9 cellular contexts compared by ENCODE assay signal in the genomic region with DNA sequence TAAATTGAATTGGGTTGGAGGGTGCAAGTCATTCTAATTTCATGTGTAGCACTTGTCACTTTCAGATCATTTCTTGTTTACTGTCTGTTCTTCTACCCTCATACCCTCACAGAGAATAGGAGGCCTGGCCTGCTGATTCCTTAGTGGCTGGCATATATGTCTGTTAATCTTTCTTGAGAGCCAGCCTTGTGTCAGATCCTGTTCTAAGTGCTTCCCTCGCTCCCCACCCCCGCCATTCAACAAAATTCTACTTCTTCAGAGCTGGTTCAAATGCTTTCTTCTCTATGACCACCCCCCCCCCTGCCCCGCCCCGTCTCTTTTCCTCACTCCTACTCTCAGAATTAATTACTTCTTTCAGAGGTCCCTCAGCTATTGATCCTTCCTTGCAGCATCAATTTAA. TPM values are rescaled to one million over a fixed set of nuclear protein-coding genes. Genes with fewer than 3 reads are reported as not detected.
DNase-seq lines count a peak whose midpoint lies in the region; ATAC-seq and TF ChIP-seq lines count a peak whose summit lies in the region.
"Had no signal": no experiment of that assay in that cellular context is flagged by ENCODE, and none has a peak within 500 bp of the region (broad histone marks: within the 10 kb centered on the region; RNA-seq: fewer than 3 reads in every experiment).

No MANE protein-coding gene starts in this region.

- H2AFZ ChIP-seq in SK-N-SH (ENCODE audit: low read depth) (0 out of 2 replicates have a peak overlapping the region, but pooled peaks have one; percentile 83), PC-9 (peak overlapping the region; percentile 66)

- no peak for TF ChIP-seq EP300 in SK-N-SH (IDR thresholded peaks at IDR 0.05; ENCODE audit: borderline replicate concordance in 1 of 2, low read depth in 1 of 2, low read length in 1 of 2)

- H3K4me3 ChIP-seq in SK-N-SH (ENCODE audit: low read depth in 2 of 2, low read length in 1 of 2) (peak overlapping the region; percentile 96 to 97), PC-9 (peak overlapping the region; percentile 93), epithelial cell of proximal tubule (ENCODE audit: low read depth, low read length) (peak overlapping the region; percentile 79)

- TF ChIP-seq CTCF in SK-N-SH (IDR thresholded peaks at IDR 0.05) (no peak), PC-9 (conservative IDR thresholded peaks at IDR 0.05) (no peak), epithelial cell of proximal tubule (conservative IDR thresholded peaks at IDR 0.05; ENCODE audit: low read depth, low read length) (no peak)

- ATAC-seq in SK-N-SH treated with all-trans-retinoic acid at 6 μM for 48 hours: no peak

- H3K27ac ChIP-seq in SK-N-SH (ENCODE audit: low read depth in 2 of 2, low read length in 1 of 2) (peak overlapping the region in 1 of 2 experiments; percentile 93; a peak in 3 of 4 replicates), PC-9 (peak overlapping the region; percentile 96)

- POLR2A ChIA-PET in SK-N-SH (lab: Yijun Ruan, JAX): no interaction called here
- POLR2A ChIA-PET in PC-9 (lab: Charles Lee; ENCODE audit: unreplicated experiment): interaction anchor here (0.6 to 0.9 kb wide), 2 partner anchors 12 to 147 kb away, joined by 14 to 16 read pairs; no protein-coding TSS in a partner anchor

- H3K36me3 ChIP-seq in SK-N-SH (replicated peaks in 1 of 2; ENCODE audit: control insufficient read depth in 1 of 2, insufficient read depth in 2 of 2, low read length in 1 of 2): no peaks in the 10 kb centered on the region
- H3K36me3 ChIP-seq in PC-9 (ENCODE audit: low read depth): no peaks in the 10 kb centered on the region

- BruUV-seq in PC-9 (replicated peaks; lab: Mats Ljungman, UMichigan): no TSS peak

- H3K27me3 ChIP-seq in SK-N-SH (ENCODE audit: insufficient read depth) (no peaks in the 10 kb centered on the region), PC-9 (ENCODE audit: insufficient read depth, low read depth) (no peaks in the 10 kb centered on the region)

- no peak for DNase-seq in SK-N-SH
- DNase-seq in PC-9: no peak
- DNase-seq in epithelial cell of proximal tubule (ENCODE audit: low read depth): no peak
- peak; percentile 40 for DNase-seq in renal cortical epithelial cell (ENCODE audit: low read depth)
- no peak for DNase-seq in NCI-H774 (lab: John Stamatoyannopoulos, UW)
- DNase-seq in NCI-H510A treated with DMSO at 0.1 percent for 48 hours (lab: John Stamatoyannopoulos, UW): no peak
- no peak for DNase-seq in stimulated activated naive CD4-positive, alpha-beta T cell treated with Interleukin-2 at 50 U/mL for 16 hours (lab: John Stamatoyannopoulos, UW)

- H3K9me2 ChIP-seq in SK-N-SH (no peaks in the 10 kb centered on the region), PC-9 (ENCODE audit: insufficient read depth) (no peaks in the 10 kb centered on the region)

- H3K9me3 ChIP-seq in SK-N-SH: no peaks in the 10 kb centered on the region
- no peaks in the 10 kb centered on the region for H3K9me3 ChIP-seq in PC-9 (ENCODE audit: insufficient read depth, low read depth)

- intact Hi-C loops in PC-9 (cut with micrococcal nuclease; ENCODE audit: unreplicated experiment): loop anchor here (2.0 to 10.0 kb wide), 4 partner anchors 275 to 553 kb away; a partner anchor contains a TSS

- WGBS in SK-N-SH (ENCODE audit: low lambda C conversion rate): 91% methylated on average over 4 of the region's 4 CpGs

- H3K4me1 ChIP-seq in SK-N-SH (ENCODE audit: control insufficient read depth in 1 of 2, insufficient read depth in 2 of 2, low read depth in 1 of 2, low read length in 1 of 2): peaks cover 11 to 16% of the 10 kb centered on the region in 2 experiments; a peak in 3 of 4 replicates
- H3K4me1 ChIP-seq in PC-9 (replicated peaks; ENCODE audit: insufficient read depth): peaks cover 42% of the 10 kb centered on the region

- TF ChIP-seq RAD21 in SK-N-SH (IDR thresholded peaks at IDR 0.05; ENCODE audit: low read length): no peak

- H3K4me2 ChIP-seq in SK-N-SH: peak overlapping the region; percentile 90
- H3K4me2 ChIP-seq in PC-9: peak overlapping the region; percentile 100

- peaks cover 11% of the 10 kb centered on the region for H4K20me1 ChIP-seq in SK-N-SH (ENCODE audit: insufficient read depth)
- H4K20me1 ChIP-seq in PC-9 (ENCODE audit: insufficient read depth): peaks cover 17% of the 10 kb centered on the region

- H3F3A ChIP-seq in SK-N-SH (replicated peaks; ENCODE audit: insufficient read depth) (peaks cover 15% of the 10 kb centered on the region), PC-9 (ENCODE audit: insufficient read depth, low read depth) (peaks cover 19% of the 10 kb centered on the region)

- peak overlapping the region; percentile 89 for H3K9ac ChIP-seq in SK-N-SH

- H3K79me2 ChIP-seq in SK-N-SH (ENCODE audit: insufficient read depth) (peaks cover 50% of the 10 kb centered on the region), PC-9 (ENCODE audit: low read depth) (peaks cover 44% of the 10 kb centered on the region)

- CTCF ChIA-PET in SK-N-SH (lab: Yijun Ruan, JAX) (interaction anchor here (2.4 kb wide), 1 partner anchor 172 kb away, joined by 8 read pairs; no protein-coding TSS in a partner anchor), PC-9 (lab: Charles Lee) (interaction anchor here (0.6 to 1.2 kb wide), 2 partner anchors 171 to 413 kb away, joined by 3 read pairs; no protein-coding TSS in a partner anchor)

TF ChIP-seq in SK-N-SH, 30 proteins besides CTCF, POLR2A, EP300 and RAD21 (continues in another document):
- no peak for TF ChIP-seq MEF2A (IDR thresholded peaks at IDR 0.05; ENCODE audit: borderline replicate concordance, low read depth)
- TF ChIP-seq POLR2AphosphoS5 (IDR thresholded peaks at IDR 0.05; ENCODE audit: low read depth, low read length): no peak
- no peak for TF ChIP-seq GABPA (IDR thresholded peaks at IDR 0.05; ENCODE audit: low read depth)
- TF ChIP-seq, protein P1, sequence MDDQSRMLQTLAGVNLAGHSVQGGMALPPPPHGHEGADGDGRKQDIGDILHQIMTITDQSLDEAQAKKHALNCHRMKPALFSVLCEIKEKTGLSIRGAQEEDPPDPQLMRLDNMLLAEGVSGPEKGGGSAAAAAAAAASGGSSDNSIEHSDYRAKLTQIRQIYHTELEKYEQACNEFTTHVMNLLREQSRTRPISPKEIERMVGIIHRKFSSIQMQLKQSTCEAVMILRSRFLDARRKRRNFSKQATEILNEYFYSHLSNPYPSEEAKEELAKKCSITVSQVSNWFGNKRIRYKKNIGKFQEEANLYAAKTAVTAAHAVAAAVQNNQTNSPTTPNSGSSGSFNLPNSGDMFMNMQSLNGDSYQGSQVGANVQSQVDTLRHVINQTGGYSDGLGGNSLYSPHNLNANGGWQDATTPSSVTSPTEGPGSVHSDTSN (IDR thresholded peaks at IDR 0.05): no peak
- TF ChIP-seq SIN3A (IDR thresholded peaks at IDR 0.05; ENCODE audit: borderline replicate concordance, low read depth, low read length): no peak
- TF ChIP-seq NRF1 (IDR thresholded peaks at IDR 0.05; ENCODE audit: low read depth, low read length): no peak
- no peak for TF ChIP-seq YY1 (IDR thresholded peaks at IDR 0.05; ENCODE audit: low read depth)
- no peak for TF ChIP-seq TCF12 (IDR thresholded peaks at IDR 0.05)
- TF ChIP-seq, protein P2, sequence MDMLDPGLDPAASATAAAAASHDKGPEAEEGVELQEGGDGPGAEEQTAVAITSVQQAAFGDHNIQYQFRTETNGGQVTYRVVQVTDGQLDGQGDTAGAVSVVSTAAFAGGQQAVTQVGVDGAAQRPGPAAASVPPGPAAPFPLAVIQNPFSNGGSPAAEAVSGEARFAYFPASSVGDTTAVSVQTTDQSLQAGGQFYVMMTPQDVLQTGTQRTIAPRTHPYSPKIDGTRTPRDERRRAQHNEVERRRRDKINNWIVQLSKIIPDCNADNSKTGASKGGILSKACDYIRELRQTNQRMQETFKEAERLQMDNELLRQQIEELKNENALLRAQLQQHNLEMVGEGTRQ (IDR thresholded peaks at IDR 0.05; ENCODE audit: borderline replicate concordance, low read depth, low read length): no peak

TF ChIP-seq in SK-N-SH treated with all-trans-retinoic acid at 6 μM for 48 hours, 23 proteins besides CTCF, POLR2A, EP300 and RAD21 (continues in another document):
- no peak for TF ChIP-seq CSDC2 (CRISPR knock-in tag; IDR thresholded peaks at IDR 0.05)
- TF ChIP-seq ZNF70 (CRISPR knock-in tag; IDR thresholded peaks at IDR 0.05): no peak
- no peak for TF ChIP-seq ZNF8 (CRISPR knock-in tag; IDR thresholded peaks at IDR 0.05)
- TF ChIP-seq, protein P3, sequence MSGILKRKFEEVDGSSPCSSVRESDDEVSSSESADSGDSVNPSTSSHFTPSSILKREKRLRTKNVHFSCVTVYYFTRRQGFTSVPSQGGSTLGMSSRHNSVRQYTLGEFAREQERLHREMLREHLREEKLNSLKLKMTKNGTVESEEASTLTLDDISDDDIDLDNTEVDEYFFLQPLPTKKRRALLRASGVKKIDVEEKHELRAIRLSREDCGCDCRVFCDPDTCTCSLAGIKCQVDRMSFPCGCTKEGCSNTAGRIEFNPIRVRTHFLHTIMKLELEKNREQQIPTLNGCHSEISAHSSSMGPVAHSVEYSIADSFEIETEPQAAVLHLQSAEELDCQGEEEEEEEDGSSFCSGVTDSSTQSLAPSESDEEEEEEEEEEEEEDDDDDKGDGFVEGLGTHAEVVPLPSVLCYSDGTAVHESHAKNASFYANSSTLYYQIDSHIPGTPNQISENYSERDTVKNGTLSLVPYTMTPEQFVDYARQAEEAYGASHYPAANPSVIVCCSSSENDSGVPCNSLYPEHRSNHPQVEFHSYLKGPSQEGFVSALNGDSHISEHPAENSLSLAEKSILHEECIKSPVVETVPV (CRISPR knock-in tag; IDR thresholded peaks at IDR 0.05): no peak
- TF ChIP-seq PPARA (CRISPR knock-in tag; IDR thresholded peaks at IDR 0.05; ENCODE audit: borderline replicate concordance): no peak
- no peak for TF ChIP-seq ZNF565 (CRISPR knock-in tag; conservative IDR thresholded peaks at IDR 0.05; ENCODE audit: low read depth)
- no peak for TF ChIP-seq GLIS3 (CRISPR knock-in tag; IDR thresholded peaks at IDR 0.05)

RNA-seq across cellular contexts. Expression of a gene that starts 1.5 kb away (rescaled TPM):
- polyA plus RNA-seq in SK-N-SH (2012; rRNA removed): 10.9 and 14.8 TPM in 2 replicates
- polyA plus RNA-seq in SK-N-SH (2012; cell fraction: cytosol; rRNA removed): 12.9 and 20.9 TPM in 2 replicates
- 21.8 and 38.2 TPM in 2 replicates for polyA plus RNA-seq in SK-N-SH (2012; cell fraction: nucleus; rRNA removed)
- total RNA-seq in PC-9 (2021): 104 and 126 TPM in 2 replicates
- total RNA-seq in epithelial cell of proximal tubule: 65.5 and 77.7 TPM in 2 replicates
- total RNA-seq in renal cortical epithelial cell: 59.9 and 73.6 TPM in 2 replicates

RNA-seq across cellular contexts. Expression of a gene that starts 36.4 kb away (rescaled TPM):
- 0.10 and 0.16 TPM in 2 replicates for polyA plus RNA-seq in SK-N-SH (2012; rRNA removed)
- 0.15 and 0.16 TPM in 2 replicates for polyA plus RNA-seq in SK-N-SH (2012; cell fraction: cytosol; rRNA removed)
- 0.15 and 0.23 TPM in 2 replicates for polyA plus RNA-seq in SK-N-SH (2012; cell fraction: nucleus; rRNA removed)
- total RNA-seq in PC-9 (2021): not detected in 2 replicates
- total RNA-seq in epithelial cell of proximal tubule: 0.29 and 0.63 TPM in 2 replicates
- 0.17 and 0.20 TPM in 2 replicates for total RNA-seq in renal cortical epithelial cell
- total RNA-seq: esophagus mucosa had no signal
